ENCODE assay signal across 1 cellular context in the genomic region with DNA sequence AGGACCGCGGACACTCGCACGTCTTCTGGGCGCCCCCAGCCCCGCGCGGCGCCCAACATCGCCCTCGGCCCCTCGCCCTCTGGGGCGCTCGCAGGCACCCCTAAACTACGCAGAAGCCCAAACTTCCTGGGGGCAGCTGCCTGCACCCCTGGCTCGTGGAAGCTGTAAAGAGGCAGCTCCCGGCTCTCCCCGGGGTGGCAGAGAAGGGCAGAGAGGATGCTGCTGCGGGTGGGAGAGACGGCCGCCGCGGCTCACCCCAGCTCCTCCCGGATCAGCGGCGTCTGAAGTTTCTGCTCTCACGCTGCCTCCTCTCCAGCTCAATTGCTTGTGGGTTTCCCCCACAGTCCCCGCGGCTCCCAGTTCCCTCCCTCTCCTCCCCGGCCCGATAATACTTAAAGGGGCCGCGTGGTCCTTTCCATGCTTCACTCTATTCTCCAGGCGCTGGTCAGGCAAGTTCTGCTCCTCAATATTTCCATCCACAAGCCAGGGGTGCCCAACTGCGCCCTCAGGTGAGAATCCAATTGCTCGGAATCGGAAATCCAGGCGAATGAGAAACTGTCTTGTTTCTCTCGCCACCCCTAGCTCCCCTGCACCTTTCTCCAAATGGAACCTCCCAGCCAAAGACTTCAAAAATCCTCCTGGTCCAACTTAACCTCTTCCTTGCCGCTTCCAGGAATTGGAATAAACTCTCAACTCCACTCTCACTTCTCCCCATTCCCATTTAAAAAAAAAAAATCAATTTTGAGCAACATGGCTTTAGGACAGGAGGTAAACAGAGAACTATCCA.
TF ChIP-seq lines count a peak whose summit lies in the region.

No MANE protein-coding gene starts in this region.

TF ChIP-seq in HepG2, 621 proteins besides CTCF, POLR2A, EP300 and RAD21 (continued from another document and continues in another):
- TF ChIP-seq, protein P1, sequence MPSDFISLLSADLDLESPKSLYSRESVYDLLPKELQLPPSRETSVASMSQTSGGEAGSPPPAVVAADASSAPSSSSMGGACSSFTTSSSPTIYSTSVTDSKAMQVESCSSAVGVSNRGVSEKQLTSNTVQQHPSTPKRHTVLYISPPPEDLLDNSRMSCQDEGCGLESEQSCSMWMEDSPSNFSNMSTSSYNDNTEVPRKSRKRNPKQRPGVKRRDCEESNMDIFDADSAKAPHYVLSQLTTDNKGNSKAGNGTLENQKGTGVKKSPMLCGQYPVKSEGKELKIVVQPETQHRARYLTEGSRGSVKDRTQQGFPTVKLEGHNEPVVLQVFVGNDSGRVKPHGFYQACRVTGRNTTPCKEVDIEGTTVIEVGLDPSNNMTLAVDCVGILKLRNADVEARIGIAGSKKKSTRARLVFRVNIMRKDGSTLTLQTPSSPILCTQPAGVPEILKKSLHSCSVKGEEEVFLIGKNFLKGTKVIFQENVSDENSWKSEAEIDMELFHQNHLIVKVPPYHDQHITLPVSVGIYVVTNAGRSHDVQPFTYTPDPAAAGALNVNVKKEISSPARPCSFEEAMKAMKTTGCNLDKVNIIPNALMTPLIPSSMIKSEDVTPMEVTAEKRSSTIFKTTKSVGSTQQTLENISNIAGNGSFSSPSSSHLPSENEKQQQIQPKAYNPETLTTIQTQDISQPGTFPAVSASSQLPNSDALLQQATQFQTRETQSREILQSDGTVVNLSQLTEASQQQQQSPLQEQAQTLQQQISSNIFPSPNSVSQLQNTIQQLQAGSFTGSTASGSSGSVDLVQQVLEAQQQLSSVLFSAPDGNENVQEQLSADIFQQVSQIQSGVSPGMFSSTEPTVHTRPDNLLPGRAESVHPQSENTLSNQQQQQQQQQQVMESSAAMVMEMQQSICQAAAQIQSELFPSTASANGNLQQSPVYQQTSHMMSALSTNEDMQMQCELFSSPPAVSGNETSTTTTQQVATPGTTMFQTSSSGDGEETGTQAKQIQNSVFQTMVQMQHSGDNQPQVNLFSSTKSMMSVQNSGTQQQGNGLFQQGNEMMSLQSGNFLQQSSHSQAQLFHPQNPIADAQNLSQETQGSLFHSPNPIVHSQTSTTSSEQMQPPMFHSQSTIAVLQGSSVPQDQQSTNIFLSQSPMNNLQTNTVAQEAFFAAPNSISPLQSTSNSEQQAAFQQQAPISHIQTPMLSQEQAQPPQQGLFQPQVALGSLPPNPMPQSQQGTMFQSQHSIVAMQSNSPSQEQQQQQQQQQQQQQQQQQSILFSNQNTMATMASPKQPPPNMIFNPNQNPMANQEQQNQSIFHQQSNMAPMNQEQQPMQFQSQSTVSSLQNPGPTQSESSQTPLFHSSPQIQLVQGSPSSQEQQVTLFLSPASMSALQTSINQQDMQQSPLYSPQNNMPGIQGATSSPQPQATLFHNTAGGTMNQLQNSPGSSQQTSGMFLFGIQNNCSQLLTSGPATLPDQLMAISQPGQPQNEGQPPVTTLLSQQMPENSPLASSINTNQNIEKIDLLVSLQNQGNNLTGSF (CRISPR knock-in tag; IDR thresholded peaks at IDR 0.05): no peak
- TF ChIP-seq SIN3A (IDR thresholded peaks at IDR 0.05; ENCODE audit: borderline replicate concordance, low read depth, low read length) (no peak; the same call in 1 of the 2 replicates), SRY (CRISPR knock-in tag; IDR thresholded peaks at IDR 0.05) (peak; percentile 35; the same call in 1 of the 2 replicates), KDM5A (IDR thresholded peaks at IDR 0.05; ENCODE audit: borderline replicate concordance, low read length) (peak; percentile 54; the same call in 1 of the 2 replicates), ARNT2 (CRISPR knock-in tag; IDR thresholded peaks at IDR 0.05; ENCODE audit: low read depth) (no peak; the same call in none of the 2 replicates), EHMT2 (IDR thresholded peaks at IDR 0.05; ENCODE audit: borderline replicate concordance, low read depth, low read length) (no peak; the same call in 1 of the 2 replicates), NCOA2 (CRISPR knock-in tag; IDR thresholded peaks at IDR 0.05) (no peak; the same call in 1 of the 2 replicates), ZBTB1 (CRISPR knock-in tag; IDR thresholded peaks at IDR 0.05; ENCODE audit: borderline replicate concordance) (no peak), KMT2A (CRISPR knock-in tag; IDR thresholded peaks at IDR 0.05) (no peak; the same call in none of the 2 replicates), ZNF441 (CRISPR knock-in tag; IDR thresholded peaks at IDR 0.05; ENCODE audit: borderline replicate concordance) (0 out of 2 replicates have a peak, but pooled peaks have one; percentile 53), SP2 (CRISPR knock-in tag; IDR thresholded peaks at IDR 0.05) (no peak), SP5 (CRISPR knock-in tag; IDR thresholded peaks at IDR 0.05; ENCODE audit: borderline replicate concordance, low read depth) (peak; percentile 46; the same call in 1 of the 2 replicates), NRL (CRISPR knock-in tag; IDR thresholded peaks at IDR 0.05; ENCODE audit: borderline replicate concordance) (no peak), RORA (CRISPR knock-in tag; IDR thresholded peaks at IDR 0.05) (no peak)
- TF ChIP-seq, protein P2, sequence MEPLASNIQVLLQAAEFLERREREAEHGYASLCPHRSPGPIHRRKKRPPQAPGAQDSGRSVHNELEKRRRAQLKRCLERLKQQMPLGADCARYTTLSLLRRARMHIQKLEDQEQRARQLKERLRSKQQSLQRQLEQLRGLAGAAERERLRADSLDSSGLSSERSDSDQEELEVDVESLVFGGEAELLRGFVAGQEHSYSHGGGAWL (CRISPR knock-in tag; IDR thresholded peaks at IDR 0.05): peak; percentile 57; the same call in 1 of the 2 replicates
- TF ChIP-seq, protein P3, sequence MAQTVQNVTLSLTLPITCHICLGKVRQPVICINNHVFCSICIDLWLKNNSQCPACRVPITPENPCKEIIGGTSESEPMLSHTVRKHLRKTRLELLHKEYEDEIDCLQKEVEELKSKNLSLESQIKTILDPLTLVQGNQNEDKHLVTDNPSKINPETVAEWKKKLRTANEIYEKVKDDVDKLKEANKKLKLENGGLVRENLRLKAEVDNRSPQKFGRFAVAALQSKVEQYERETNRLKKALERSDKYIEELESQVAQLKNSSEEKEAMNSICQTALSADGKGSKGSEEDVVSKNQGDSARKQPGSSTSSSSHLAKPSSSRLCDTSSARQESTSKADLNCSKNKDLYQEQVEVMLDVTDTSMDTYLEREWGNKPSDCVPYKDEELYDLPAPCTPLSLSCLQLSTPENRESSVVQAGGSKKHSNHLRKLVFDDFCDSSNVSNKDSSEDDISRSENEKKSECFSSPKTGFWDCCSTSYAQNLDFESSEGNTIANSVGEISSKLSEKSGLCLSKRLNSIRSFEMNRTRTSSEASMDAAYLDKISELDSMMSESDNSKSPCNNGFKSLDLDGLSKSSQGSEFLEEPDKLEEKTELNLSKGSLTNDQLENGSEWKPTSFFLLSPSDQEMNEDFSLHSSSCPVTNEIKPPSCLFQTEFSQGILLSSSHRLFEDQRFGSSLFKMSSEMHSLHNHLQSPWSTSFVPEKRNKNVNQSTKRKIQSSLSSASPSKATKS (CRISPR knock-in tag; IDR thresholded peaks at IDR 0.05): 0 out of 2 replicates have a peak, but pooled peaks have one; percentile 90
- TF ChIP-seq, protein P4, sequence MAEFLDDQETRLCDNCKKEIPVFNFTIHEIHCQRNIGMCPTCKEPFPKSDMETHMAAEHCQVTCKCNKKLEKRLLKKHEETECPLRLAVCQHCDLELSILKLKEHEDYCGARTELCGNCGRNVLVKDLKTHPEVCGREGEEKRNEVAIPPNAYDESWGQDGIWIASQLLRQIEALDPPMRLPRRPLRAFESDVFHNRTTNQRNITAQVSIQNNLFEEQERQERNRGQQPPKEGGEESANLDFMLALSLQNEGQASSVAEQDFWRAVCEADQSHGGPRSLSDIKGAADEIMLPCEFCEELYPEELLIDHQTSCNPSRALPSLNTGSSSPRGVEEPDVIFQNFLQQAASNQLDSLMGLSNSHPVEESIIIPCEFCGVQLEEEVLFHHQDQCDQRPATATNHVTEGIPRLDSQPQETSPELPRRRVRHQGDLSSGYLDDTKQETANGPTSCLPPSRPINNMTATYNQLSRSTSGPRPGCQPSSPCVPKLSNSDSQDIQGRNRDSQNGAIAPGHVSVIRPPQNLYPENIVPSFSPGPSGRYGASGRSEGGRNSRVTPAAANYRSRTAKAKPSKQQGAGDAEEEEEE (CRISPR knock-in tag; IDR thresholded peaks at IDR 0.05; ENCODE audit: borderline replicate concordance): no peak; the same call in 1 of the 2 replicates
- TF ChIP-seq, protein P5, sequence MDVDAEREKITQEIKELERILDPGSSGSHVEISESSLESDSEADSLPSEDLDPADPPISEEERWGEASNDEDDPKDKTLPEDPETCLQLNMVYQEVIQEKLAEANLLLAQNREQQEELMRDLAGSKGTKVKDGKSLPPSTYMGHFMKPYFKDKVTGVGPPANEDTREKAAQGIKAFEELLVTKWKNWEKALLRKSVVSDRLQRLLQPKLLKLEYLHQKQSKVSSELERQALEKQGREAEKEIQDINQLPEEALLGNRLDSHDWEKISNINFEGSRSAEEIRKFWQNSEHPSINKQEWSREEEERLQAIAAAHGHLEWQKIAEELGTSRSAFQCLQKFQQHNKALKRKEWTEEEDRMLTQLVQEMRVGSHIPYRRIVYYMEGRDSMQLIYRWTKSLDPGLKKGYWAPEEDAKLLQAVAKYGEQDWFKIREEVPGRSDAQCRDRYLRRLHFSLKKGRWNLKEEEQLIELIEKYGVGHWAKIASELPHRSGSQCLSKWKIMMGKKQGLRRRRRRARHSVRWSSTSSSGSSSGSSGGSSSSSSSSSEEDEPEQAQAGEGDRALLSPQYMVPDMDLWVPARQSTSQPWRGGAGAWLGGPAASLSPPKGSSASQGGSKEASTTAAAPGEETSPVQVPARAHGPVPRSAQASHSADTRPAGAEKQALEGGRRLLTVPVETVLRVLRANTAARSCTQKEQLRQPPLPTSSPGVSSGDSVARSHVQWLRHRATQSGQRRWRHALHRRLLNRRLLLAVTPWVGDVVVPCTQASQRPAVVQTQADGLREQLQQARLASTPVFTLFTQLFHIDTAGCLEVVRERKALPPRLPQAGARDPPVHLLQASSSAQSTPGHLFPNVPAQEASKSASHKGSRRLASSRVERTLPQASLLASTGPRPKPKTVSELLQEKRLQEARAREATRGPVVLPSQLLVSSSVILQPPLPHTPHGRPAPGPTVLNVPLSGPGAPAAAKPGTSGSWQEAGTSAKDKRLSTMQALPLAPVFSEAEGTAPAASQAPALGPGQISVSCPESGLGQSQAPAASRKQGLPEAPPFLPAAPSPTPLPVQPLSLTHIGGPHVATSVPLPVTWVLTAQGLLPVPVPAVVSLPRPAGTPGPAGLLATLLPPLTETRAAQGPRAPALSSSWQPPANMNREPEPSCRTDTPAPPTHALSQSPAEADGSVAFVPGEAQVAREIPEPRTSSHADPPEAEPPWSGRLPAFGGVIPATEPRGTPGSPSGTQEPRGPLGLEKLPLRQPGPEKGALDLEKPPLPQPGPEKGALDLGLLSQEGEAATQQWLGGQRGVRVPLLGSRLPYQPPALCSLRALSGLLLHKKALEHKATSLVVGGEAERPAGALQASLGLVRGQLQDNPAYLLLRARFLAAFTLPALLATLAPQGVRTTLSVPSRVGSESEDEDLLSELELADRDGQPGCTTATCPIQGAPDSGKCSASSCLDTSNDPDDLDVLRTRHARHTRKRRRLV (CRISPR knock-in tag; IDR thresholded peaks at IDR 0.05): peak; percentile 84; the same call in 1 of the 2 replicates
- TF ChIP-seq, protein P6, sequence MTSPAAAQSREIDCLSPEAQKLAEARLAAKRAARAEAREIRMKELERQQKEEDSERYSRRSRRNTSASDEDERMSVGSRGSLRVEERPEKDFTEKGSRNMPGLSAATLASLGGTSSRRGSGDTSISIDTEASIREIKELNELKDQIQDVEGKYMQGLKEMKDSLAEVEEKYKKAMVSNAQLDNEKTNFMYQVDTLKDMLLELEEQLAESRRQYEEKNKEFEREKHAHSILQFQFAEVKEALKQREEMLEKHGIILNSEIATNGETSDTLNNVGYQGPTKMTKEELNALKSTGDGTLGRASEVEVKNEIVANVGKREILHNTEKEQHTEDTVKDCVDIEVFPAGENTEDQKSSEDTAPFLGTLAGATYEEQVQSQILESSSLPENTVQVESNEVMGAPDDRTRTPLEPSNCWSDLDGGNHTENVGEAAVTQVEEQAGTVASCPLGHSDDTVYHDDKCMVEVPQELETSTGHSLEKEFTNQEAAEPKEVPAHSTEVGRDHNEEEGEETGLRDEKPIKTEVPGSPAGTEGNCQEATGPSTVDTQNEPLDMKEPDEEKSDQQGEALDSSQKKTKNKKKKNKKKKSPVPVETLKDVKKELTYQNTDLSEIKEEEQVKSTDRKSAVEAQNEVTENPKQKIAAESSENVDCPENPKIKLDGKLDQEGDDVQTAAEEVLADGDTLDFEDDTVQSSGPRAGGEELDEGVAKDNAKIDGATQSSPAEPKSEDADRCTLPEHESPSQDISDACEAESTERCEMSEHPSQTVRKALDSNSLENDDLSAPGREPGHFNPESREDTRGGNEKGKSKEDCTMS (CRISPR knock-in tag; conservative IDR thresholded peaks at IDR 0.05): no peak
- TF ChIP-seq, protein P7, sequence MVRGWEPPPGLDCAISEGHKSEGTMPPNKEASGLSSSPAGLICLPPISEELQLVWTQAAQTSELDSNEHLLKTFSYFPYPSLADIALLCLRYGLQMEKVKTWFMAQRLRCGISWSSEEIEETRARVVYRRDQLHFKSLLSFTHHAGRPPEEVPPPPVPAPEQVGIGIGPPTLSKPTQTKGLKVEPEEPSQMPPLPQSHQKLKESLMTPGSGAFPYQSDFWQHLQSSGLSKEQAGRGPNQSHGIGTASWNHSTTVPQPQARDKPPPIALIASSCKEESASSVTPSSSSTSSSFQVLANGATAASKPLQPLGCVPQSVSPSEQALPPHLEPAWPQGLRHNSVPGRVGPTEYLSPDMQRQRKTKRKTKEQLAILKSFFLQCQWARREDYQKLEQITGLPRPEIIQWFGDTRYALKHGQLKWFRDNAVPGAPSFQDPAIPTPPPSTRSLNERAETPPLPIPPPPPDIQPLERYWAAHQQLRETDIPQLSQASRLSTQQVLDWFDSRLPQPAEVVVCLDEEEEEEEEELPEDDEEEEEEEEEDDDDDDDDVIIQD (CRISPR knock-in tag; IDR thresholded peaks at IDR 0.05; ENCODE audit: low read depth): peak; percentile 65; the same call in 1 of the 2 replicates
- TF ChIP-seq, protein P8, sequence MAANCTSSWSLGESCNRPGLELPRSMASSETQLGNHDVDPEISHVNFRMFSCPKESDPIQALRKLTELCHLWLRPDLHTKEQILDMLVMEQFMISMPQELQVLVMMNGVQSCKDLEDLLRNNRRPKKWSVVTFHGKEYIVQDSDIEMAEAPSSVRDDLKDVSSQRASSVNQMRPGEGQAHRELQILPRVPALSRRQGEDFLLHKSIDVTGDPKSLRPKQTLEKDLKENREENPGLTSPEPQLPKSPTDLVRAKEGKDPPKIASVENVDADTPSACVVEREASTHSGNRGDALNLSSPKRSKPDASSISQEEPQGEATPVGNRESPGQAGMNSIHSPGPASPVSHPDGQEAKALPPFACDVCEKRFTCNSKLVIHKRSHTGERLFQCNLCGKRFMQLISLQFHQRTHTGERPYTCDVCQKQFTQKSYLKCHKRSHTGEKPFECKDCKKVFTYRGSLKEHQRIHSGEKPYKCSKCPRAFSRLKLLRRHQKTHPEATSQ (CRISPR knock-in tag; IDR thresholded peaks at IDR 0.05; ENCODE audit: borderline replicate concordance): peak; percentile 92; the same call in 1 of the 2 replicates
- TF ChIP-seq, protein P9, sequence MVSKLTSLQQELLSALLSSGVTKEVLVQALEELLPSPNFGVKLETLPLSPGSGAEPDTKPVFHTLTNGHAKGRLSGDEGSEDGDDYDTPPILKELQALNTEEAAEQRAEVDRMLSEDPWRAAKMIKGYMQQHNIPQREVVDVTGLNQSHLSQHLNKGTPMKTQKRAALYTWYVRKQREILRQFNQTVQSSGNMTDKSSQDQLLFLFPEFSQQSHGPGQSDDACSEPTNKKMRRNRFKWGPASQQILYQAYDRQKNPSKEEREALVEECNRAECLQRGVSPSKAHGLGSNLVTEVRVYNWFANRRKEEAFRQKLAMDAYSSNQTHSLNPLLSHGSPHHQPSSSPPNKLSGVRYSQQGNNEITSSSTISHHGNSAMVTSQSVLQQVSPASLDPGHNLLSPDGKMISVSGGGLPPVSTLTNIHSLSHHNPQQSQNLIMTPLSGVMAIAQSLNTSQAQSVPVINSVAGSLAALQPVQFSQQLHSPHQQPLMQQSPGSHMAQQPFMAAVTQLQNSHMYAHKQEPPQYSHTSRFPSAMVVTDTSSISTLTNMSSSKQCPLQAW (CRISPR knock-in tag; IDR thresholded peaks at IDR 0.05): peak; percentile 66; the same call in 1 of the 2 replicates
